8 cellular contexts compared by ENCODE assay signal in genomic region chr19:2270572-2271515, GRCh38. TPM values are rescaled to one million over a fixed set of nuclear protein-coding genes. Genes with fewer than 3 reads are reported as not detected.
A peak's percentile ranks its signal among the peaks of the same experiment; 100 is the strongest.
DNase-seq lines count a peak whose midpoint lies in the region; ATAC-seq, FAIRE-seq and TF ChIP-seq lines count a peak whose summit lies in the region.

No MANE protein-coding gene starts in this region.

- H2AFZ ChIP-seq in neural cell (ENCODE audit: low read depth, low read length): no peak overlapping the region

- peak overlapping the region; percentile 99 for H3K4me3 ChIP-seq in neural cell (ENCODE audit: low read length)
- peak overlapping the region; percentile 87 to 93 for H3K4me3 ChIP-seq in stomach smooth muscle (ENCODE audit: low read length in 2 of 2)

- H3K9me3 Mint-ChIP-seq in activated naive CD4-positive, alpha-beta T cell treated with anti-CD3 and anti-CD28 coated beads for 36 hours: no peaks in the 10 kb centered on the region

- H3K9me3 ChIP-seq in neural cell (ENCODE audit: low read length): no peaks in the 10 kb centered on the region
- no peaks in the 10 kb centered on the region for H3K9me3 ChIP-seq in stomach smooth muscle (ENCODE audit: control insufficient read depth in 2 of 2, low read length in 2 of 2)

- TF ChIP-seq POLR2A in H54 (IDR thresholded peaks at IDR 0.05; ENCODE audit: low read depth, low read length): no peak; the same call in 1 of the 2 replicates

- in situ Hi-C loops in ACHN (cut with HindIII; ENCODE audit: low pct_ligation_motif_present, low pct_unique_long_range_greater_than_20kb, low sequenced_read_pairs) (no loop called here), SK-MEL-5 (cut with HindIII; ENCODE audit: low pct_unique_long_range_greater_than_20kb, low sequenced_read_pairs) (no loop called here)

- H4K20me1 ChIP-seq in neural cell (ENCODE audit: insufficient read depth): peaks cover 42% of the 10 kb centered on the region

- peaks cover 42% of the 10 kb centered on the region for H3K79me2 ChIP-seq in neural cell (replicated peaks; ENCODE audit: insufficient read depth, low read length)

- H3K27ac ChIP-seq in foreskin keratinocyte (peak overlapping the region; percentile 90), neural cell (ENCODE audit: low read length) (peak overlapping the region; percentile 94), stomach smooth muscle (ENCODE audit: low read length) (peak overlapping the region; percentile 94)

- ATAC-seq in foreskin keratinocyte (peak; percentile 5), HG02678 (IDR thresholded peaks at IDR 0.05; ENCODE audit: unreplicated experiment) (no peak)

- CTCF ChIA-PET in activated naive CD4-positive, alpha-beta T cell treated with anti-CD3 and anti-CD28 coated beads for 36 hours (lab: Charles Lee): interaction anchor here (1.2 kb wide), 1 partner anchor 17 kb away, joined by 3 read pairs; no protein-coding TSS in a partner anchor

- TF ChIP-seq EP300 in neural cell (conservative IDR thresholded peaks at IDR 0.05; ENCODE audit: poor library complexity, severe bottlenecking): no peak

- FAIRE-seq in H54 (lab: Jason Lieb, UNC): no peak

- H3K27me3 Mint-ChIP-seq in activated naive CD4-positive, alpha-beta T cell treated with anti-CD3 and anti-CD28 coated beads for 36 hours (ENCODE audit: low read depth): no peaks in the 10 kb centered on the region

- H3K9ac ChIP-seq in neural cell (ENCODE audit: low read length): peak overlapping the region; percentile 99
- H3K9ac ChIP-seq in stomach smooth muscle (ENCODE audit: low read length in 2 of 2): peak overlapping the region; percentile 87 to 92

- intact Hi-C loops in activated naive CD4-positive, alpha-beta T cell treated with anti-CD3 and anti-CD28 coated beads for 36 hours (cut with micrococcal nuclease): no loop called here

- H3K9me2 ChIP-seq in neural cell (ENCODE audit: insufficient read depth, low read length): no peaks in the 10 kb centered on the region

- H3K4me2 ChIP-seq in neural cell (ENCODE audit: low read length): peak overlapping the region; percentile 65

- DNase-seq in ACHN (peak; percentile 71), H54 (ENCODE audit: insufficient read length, low spot score) (peak; percentile 82), SK-MEL-5 (ENCODE audit: low read depth, low spot score) (peak; percentile 44), foreskin keratinocyte (no peak)
- DNase-seq in activated naive CD4-positive, alpha-beta T cell treated with anti-CD3 and anti-CD28 coated beads for 36 hours: peak; percentile 83

- H3K4me1 Mint-ChIP-seq in activated naive CD4-positive, alpha-beta T cell treated with anti-CD3 and anti-CD28 coated beads for 36 hours (ENCODE audit: low read depth): peaks cover 49% of the 10 kb centered on the region

- H3K36me3 Mint-ChIP-seq in activated naive CD4-positive, alpha-beta T cell treated with anti-CD3 and anti-CD28 coated beads for 36 hours (ENCODE audit: low read depth): peaks cover 40% of the 10 kb centered on the region

- H3K4me1 ChIP-seq in foreskin keratinocyte: no peaks in the 10 kb centered on the region
- H3K4me1 ChIP-seq in stomach smooth muscle (ENCODE audit: control insufficient read depth, insufficient read depth, low read length): peaks cover 47% of the 10 kb centered on the region

- peak overlapping the region; percentile 89 for H3K4me3 Mint-ChIP-seq in activated naive CD4-positive, alpha-beta T cell treated with anti-CD3 and anti-CD28 coated beads for 36 hours

- H3K36me3 ChIP-seq in neural cell (ENCODE audit: insufficient read depth, low read length) (no peaks in the 10 kb centered on the region), stomach smooth muscle (ENCODE audit: control insufficient read depth in 2 of 2, insufficient read depth in 2 of 2, low read length in 2 of 2) (peaks cover 9 to 11% of the 10 kb centered on the region in 2 donors)

- H3K27me3 ChIP-seq in foreskin keratinocyte (no peaks in the 10 kb centered on the region), neural cell (ENCODE audit: insufficient read depth, low read depth, low read length) (no peaks in the 10 kb centered on the region), stomach smooth muscle (ENCODE audit: control insufficient read depth in 1 of 2, insufficient read depth in 2 of 2, low read length in 2 of 2) (no peaks in the 10 kb centered on the region)

- peak overlapping the region; percentile 90 for H3K27ac Mint-ChIP-seq in activated naive CD4-positive, alpha-beta T cell treated with anti-CD3 and anti-CD28 coated beads for 36 hours

- no peak for TF ChIP-seq CTCF in foreskin keratinocyte (conservative IDR thresholded peaks at IDR 0.05)
- TF ChIP-seq CTCF in neural cell (IDR thresholded peaks at IDR 0.05; ENCODE audit: poor library complexity, severe bottlenecking): no peak

- no peak for TF ChIP-seq RAD21 in neural cell (conservative IDR thresholded peaks at IDR 0.05)

- H3F3A ChIP-seq in neural cell (ENCODE audit: insufficient read depth, low read length, poor library complexity, severe bottlenecking): peaks cover 4% of the 10 kb centered on the region

TF ChIP-seq in neural cell, 6 proteins besides CTCF, POLR2A, EP300 and RAD21 (continues in another document):
- TF ChIP-seq REST (IDR thresholded peaks at IDR 0.05; ENCODE audit: borderline replicate concordance): no peak
- TF ChIP-seq TAF1 (IDR thresholded peaks at IDR 0.05; ENCODE audit: low read depth): peak; percentile 19
- no peak for TF ChIP-seq SMC3 (conservative IDR thresholded peaks at IDR 0.05; ENCODE audit: poor library complexity)
- no peak for TF ChIP-seq MXI1 (conservative IDR thresholded peaks at IDR 0.05; ENCODE audit: poor library complexity, severe bottlenecking)

RNA-seq across cellular contexts. Expression of gene PEAK3, which starts 11.1 kb away (rescaled TPM):
- not detected in 2 replicates for total RNA-seq in SK-MEL-5 (2014; rRNA removed; shearing (Covaris generic))
- not detected in 2 replicates for polyA plus RNA-seq in SK-MEL-5 (2015; cell fraction: cytosol; rRNA removed)
- polyA plus RNA-seq in SK-MEL-5 (2015; cell fraction: nucleus; rRNA removed): not detected in 2 replicates
- total RNA-seq in activated naive CD4-positive, alpha-beta T cell treated with anti-CD3 and anti-CD28 coated beads for 36 hours: not detected
- not detected in 2 replicates for total RNA-seq in foreskin keratinocyte
- polyA plus RNA-seq in foreskin keratinocyte: not detected in 2 replicates
- not detected in 2 replicates for polyA plus RNA-seq in neural cell
- polyA minus RNA-seq in neural cell: not detected in 2 replicates

RNA-seq across cellular contexts. Expression of gene JSRP1, which starts 14.6 kb away (rescaled TPM):
- 0.19 and 0.29 TPM in 2 replicates for total RNA-seq in SK-MEL-5 (2014; rRNA removed; shearing (Covaris generic))
- 0.38 and 0.44 TPM in 2 replicates for polyA plus RNA-seq in SK-MEL-5 (2015; cell fraction: cytosol; rRNA removed)
- not detected in 2 replicates for polyA plus RNA-seq in SK-MEL-5 (2015; cell fraction: nucleus; rRNA removed)
- under 1 TPM; 0.55 to 0.81 TPM for total RNA-seq in activated naive CD4-positive, alpha-beta T cell treated with anti-CD3 and anti-CD28 coated beads for 36 hours
- 0.17 TPM in 1 of 2 replicates, not detected in the other for total RNA-seq in foreskin keratinocyte
- 0.17 and 0.22 TPM in 2 replicates for polyA plus RNA-seq in foreskin keratinocyte
- 1.3 and 1.4 TPM in 2 replicates for polyA plus RNA-seq in neural cell
- polyA minus RNA-seq in neural cell: 4.9 TPM in 1 of 2 replicates, not detected in the other

RNA-seq across cellular contexts. Expression of gene AMH, which starts 21.7 kb away (rescaled TPM):
- 1.5 and 1.6 TPM in 2 replicates for total RNA-seq in SK-MEL-5 (2014; rRNA removed; shearing (Covaris generic))
- 1.6 and 1.7 TPM in 2 replicates for polyA plus RNA-seq in SK-MEL-5 (2015; cell fraction: cytosol; rRNA removed)
- 26.0 and 38.4 TPM in 2 replicates for polyA plus RNA-seq in SK-MEL-5 (2015; cell fraction: nucleus; rRNA removed)
- total RNA-seq in activated naive CD4-positive, alpha-beta T cell treated with anti-CD3 and anti-CD28 coated beads for 36 hours: 1 to 10 TPM; 2.6 to 4.0 TPM
- total RNA-seq in foreskin keratinocyte: 0.39 and 0.78 TPM in 2 replicates
- polyA plus RNA-seq in foreskin keratinocyte (0.17 and 0.64 TPM in 2 replicates), neural cell (57.5 and 71.5 TPM in 2 replicates)
- polyA minus RNA-seq in neural cell: 12.7 and 12.8 TPM in 2 replicates

RNA-seq across cellular contexts. Expression of gene SF3A2, which starts 34.2 kb away (rescaled TPM):
- total RNA-seq in SK-MEL-5 (2014; rRNA removed; shearing (Covaris generic)): 14.6 and 15.6 TPM in 2 replicates
- polyA plus RNA-seq in SK-MEL-5 (2015; cell fraction: cytosol; rRNA removed): 30.9 and 40.3 TPM in 2 replicates
- 56.0 and 86.5 TPM in 2 replicates for polyA plus RNA-seq in SK-MEL-5 (2015; cell fraction: nucleus; rRNA removed)
- 100 to 1,000 TPM; 154 to 158 TPM for total RNA-seq in activated naive CD4-positive, alpha-beta T cell treated with anti-CD3 and anti-CD28 coated beads for 36 hours
- 33.8 and 34.2 TPM in 2 replicates for total RNA-seq in foreskin keratinocyte
- polyA plus RNA-seq in foreskin keratinocyte (69.8 and 76.2 TPM in 2 replicates), neural cell (14.4 and 51.6 TPM in 2 replicates)
- 50.2 and 51.4 TPM in 2 replicates for polyA minus RNA-seq in neural cell

RNA-seq across cellular contexts. Expression of gene PLEKHJ1, which starts 34.7 kb away (rescaled TPM):
- 44.5 and 45.8 TPM in 2 replicates for total RNA-seq in SK-MEL-5 (2014; rRNA removed; shearing (Covaris generic))
- polyA plus RNA-seq in SK-MEL-5 (2015; cell fraction: cytosol; rRNA removed): 74.3 and 75.1 TPM in 2 replicates
- polyA plus RNA-seq in SK-MEL-5 (2015; cell fraction: nucleus; rRNA removed): 105 and 115 TPM in 2 replicates
- 10 to 100 TPM; 56.9 to 60.6 TPM for total RNA-seq in activated naive CD4-positive, alpha-beta T cell treated with anti-CD3 and anti-CD28 coated beads for 36 hours
- total RNA-seq in foreskin keratinocyte: 55.8 and 58.3 TPM in 2 replicates
- 81.0 and 84.9 TPM in 2 replicates for polyA plus RNA-seq in foreskin keratinocyte
- 219 and 254 TPM in 2 replicates for polyA plus RNA-seq in neural cell
- polyA minus RNA-seq in neural cell: 64.6 and 80.1 TPM in 2 replicates

Comparison
In these comparisons a context has a peak if more than half of its experiments do, and no peak if none do; other contexts are left out.
1. DNase-seq: peak in ACHN (single experiment), H54 (single experiment), SK-MEL-5 (single experiment) and activated naive CD4-positive, alpha-beta T cell treated with anti-CD3 and anti-CD28 coated beads for 36 hours (single experiment); none in foreskin keratinocyte (0 of 2).
2. Peak in every context shown above with its lines, with median percentiles within 50 percentile points of each other: H3K27ac ChIP-seq.